In the genomic region with DNA sequence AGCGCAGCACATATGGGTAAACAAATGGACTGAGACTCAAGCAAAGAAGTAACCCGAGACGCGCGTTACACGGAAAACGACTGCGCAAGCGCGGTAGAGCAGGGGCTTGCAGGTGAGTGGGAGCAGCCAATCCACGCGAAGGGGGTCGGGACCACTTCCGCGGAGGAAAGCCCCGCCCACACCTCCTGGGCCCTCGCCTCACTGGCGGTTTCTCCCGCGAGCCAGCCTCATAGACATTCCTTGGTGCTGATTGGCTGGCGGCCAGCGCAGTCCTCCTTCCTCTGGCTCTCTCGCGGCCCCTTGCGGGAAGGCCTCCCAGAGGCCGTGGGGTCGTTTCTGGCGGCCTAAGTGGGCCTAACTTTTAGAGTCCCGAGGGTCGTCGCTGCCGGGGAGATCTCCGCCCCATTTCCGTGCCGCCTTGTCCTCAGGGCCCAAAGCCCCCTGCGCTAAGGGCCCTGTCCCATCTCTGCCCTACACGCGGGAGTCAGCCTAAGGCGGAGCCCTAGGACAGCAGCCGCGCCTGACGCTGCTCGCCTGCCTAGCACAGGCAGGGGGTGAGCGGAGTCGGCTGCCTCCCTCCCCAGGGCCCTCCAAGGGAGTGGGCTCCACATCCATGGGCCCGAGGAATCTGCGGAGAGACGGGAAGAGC, we compare ENCODE assay signal across 9 cellular contexts. TPM values are rescaled to one million over a fixed set of nuclear protein-coding genes. Genes with fewer than 3 reads are reported as not detected.
A peak's percentile ranks its signal among the peaks of the same experiment; 100 is the strongest.
DNase-seq lines count a peak whose midpoint lies in the region; ATAC-seq, FAIRE-seq and TF ChIP-seq lines count a peak whose summit lies in the region.
"Had no signal": no experiment of that assay in that cellular context is flagged by ENCODE, and none has a peak within 500 bp of the region (broad histone marks: within the 10 kb centered on the region; RNA-seq: fewer than 3 reads in every experiment).

No MANE protein-coding gene starts in this region.

- H3K18ac ChIP-seq in neuronal stem cell (ENCODE audit: low read length): peak overlapping the region; percentile 92

- H3K4ac ChIP-seq in neuronal stem cell (ENCODE audit: low read length): peak overlapping the region; percentile 2

- peak overlapping the region; percentile 73 for H2BK12ac ChIP-seq in neuronal stem cell (ENCODE audit: low read length)

- no CpG with 5 or more reads among the region's 48 CpGs for WGBS in neuronal stem cell (ENCODE audit: extremely low coverage in 2 of 2, insufficient read length in 2 of 2, insufficient replicate concordance in 1 of 2), 2 donors

- H3K36me3 Mint-ChIP-seq in CD8-positive, alpha-beta T cell: peaks cover 5% of the 10 kb centered on the region

- H3K27me3 ChIP-seq in CD8-positive, alpha-beta T cell (ENCODE audit: insufficient read depth, low read length): no peaks in the 10 kb centered on the region
- H3K27me3 ChIP-seq in Peyer's patch (no peaks in the 10 kb centered on the region), neuronal stem cell (ENCODE audit: control insufficient read depth in 3 of 3, insufficient read depth in 3 of 3, low read depth in 1 of 3, low read length in 3 of 3) (no peaks in the 10 kb centered on the region), stomach smooth muscle (ENCODE audit: control insufficient read depth in 1 of 2, insufficient read depth in 2 of 2, low read length in 2 of 2) (no peaks in the 10 kb centered on the region)

- peak overlapping the region; percentile 3 for H3K14ac ChIP-seq in neuronal stem cell (ENCODE audit: low read length)

- no peaks in the 10 kb centered on the region for H3K36me3 ChIP-seq in CD8-positive, alpha-beta T cell (ENCODE audit: insufficient read depth, low read length)
- no peaks in the 10 kb centered on the region for H3K36me3 ChIP-seq in Peyer's patch
- H3K36me3 ChIP-seq in neuronal stem cell (replicated peaks in 1 of 2; ENCODE audit: control insufficient read depth in 2 of 2, insufficient read depth in 2 of 2, low read length in 2 of 2): no peaks in the 10 kb centered on the region
- H3K36me3 ChIP-seq in stomach smooth muscle (ENCODE audit: control insufficient read depth in 2 of 2, insufficient read depth in 2 of 2, low read length in 2 of 2): no peaks in the 10 kb centered on the region

- peak overlapping the region; percentile 88 for H3K9ac ChIP-seq in neuronal stem cell (ENCODE audit: low read depth, low read length, poor library complexity)
- peak overlapping the region; percentile 74 to 87 for H3K9ac ChIP-seq in stomach smooth muscle (ENCODE audit: low read length in 2 of 2)

- peak overlapping the region; percentile 93 for H3K4me3 Mint-ChIP-seq in CD8-positive, alpha-beta T cell

- H3K4me1 Mint-ChIP-seq in CD8-positive, alpha-beta T cell (ENCODE audit: low read depth): peaks cover 26% of the 10 kb centered on the region

- H4K8ac ChIP-seq in neuronal stem cell (ENCODE audit: low read depth, low read length): peak overlapping the region; percentile 20

- H3K27me3 Mint-ChIP-seq in CD8-positive, alpha-beta T cell (ENCODE audit: low read depth): no peaks in the 10 kb centered on the region

- TF ChIP-seq CTCF in CD8-positive, alpha-beta T cell (IDR thresholded peaks at IDR 0.05): peak; percentile 24
- peak; percentile 33 to 67 (median 50) for TF ChIP-seq CTCF in Peyer's patch (IDR thresholded peaks at IDR 0.05)

- no peak for FAIRE-seq in HTR-8/SVneo (lab: Jason Lieb, UNC)
- FAIRE-seq in frontal cortex (lab: Jason Lieb, UNC): no peak

- DNase-seq in CD8-positive, alpha-beta T cell: peak; percentile 94 to 99 (median 97)
- DNase-seq in HTR-8/SVneo (ENCODE audit: insufficient read length, low spot score): peak; percentile 60
- DNase-seq in Peyer's patch: peak; percentile 97 to 99 (median 98)
- DNase-seq in activated naive CD4-positive, alpha-beta T cell treated with Interleukin-2 at 50 U/mL for 16 hours: peak; percentile 99
- peak; percentile 62 to 87 for DNase-seq in frontal cortex (ENCODE audit: low spot score in 2 of 2)
- DNase-seq in neuronal stem cell (ENCODE audit: low spot score): peak; percentile 91

- CTCF ChIA-PET in CD8-positive, alpha-beta T cell (lab: Charles Lee): interaction anchor here (1.5 to 3.0 kb wide), 3 partner anchors 12 to 74 kb away, joined by 3 to 25 read pairs (median 5); a partner anchor contains a TSS

- peak; percentile 39 to 40 for TF ChIP-seq POLR2A in Peyer's patch (IDR thresholded peaks at IDR 0.05)

- no peak overlapping the region for H2BK120ac ChIP-seq in neuronal stem cell (ENCODE audit: low read depth, low read length)

- POLR2A ChIA-PET in CD8-positive, alpha-beta T cell (lab: Charles Lee): interaction anchor here (1.0 to 2.2 kb wide), 5 partner anchors 44 to 75 kb away, joined by 3 to 7 read pairs (median 6); a partner anchor contains a TSS

- intact Hi-C loops in CD8-positive, alpha-beta T cell (cut with DNase I, micrococcal nuclease): loop anchor here (1.0 to 10.0 kb wide), 11 partner anchors 32 to 808 kb away; a partner anchor contains a TSS

- H3K4me1 ChIP-seq in CD8-positive, alpha-beta T cell (ENCODE audit: insufficient read depth, low read length): peaks cover 15% of the 10 kb centered on the region
- H3K4me1 ChIP-seq in Peyer's patch (peaks cover 0 to 5% (median 2%) of the 10 kb centered on the region in 4 donors), neuronal stem cell (ENCODE audit: control insufficient read depth in 2 of 2, insufficient read depth in 1 of 2, low read depth in 1 of 2, low read length in 2 of 2) (peaks cover 0 to 8% of the 10 kb centered on the region in 2 donors), stomach smooth muscle (ENCODE audit: control insufficient read depth, insufficient read depth, low read length) (peaks cover 10% of the 10 kb centered on the region)

- peak overlapping the region; percentile 45 for H2AFZ ChIP-seq in neuronal stem cell (ENCODE audit: low read length)

- no peaks in the 10 kb centered on the region for H3K79me1 ChIP-seq in neuronal stem cell (ENCODE audit: low read depth, low read length)

- H2BK15ac ChIP-seq in neuronal stem cell (ENCODE audit: low read length): peak overlapping the region; percentile 13

- peak overlapping the region; percentile 9 for H2AK5ac ChIP-seq in neuronal stem cell (ENCODE audit: low read depth, low read length)

- H3K9me3 Mint-ChIP-seq in CD8-positive, alpha-beta T cell: no peaks in the 10 kb centered on the region

- H3K23ac ChIP-seq in neuronal stem cell (ENCODE audit: low read depth, low read length, poor library complexity): peak overlapping the region; percentile 97

- H3K4me2 ChIP-seq in neuronal stem cell (ENCODE audit: insufficient read depth, low read length, poor library complexity, severe bottlenecking): peak overlapping the region; percentile 73

- peak; percentile 98 for ATAC-seq in CD8-positive, alpha-beta T cell
- peak; percentile 97 for ATAC-seq in GM19467 (IDR thresholded peaks at IDR 0.05; ENCODE audit: unreplicated experiment)

- H3K4me3 ChIP-seq in CD8-positive, alpha-beta T cell (ENCODE audit: low read depth, low read length): peak overlapping the region; percentile 80
- H3K4me3 ChIP-seq in Peyer's patch (peak overlapping the region; percentile 51 to 77 (median 54)), neuronal stem cell (ENCODE audit: low read length in 2 of 2) (peak overlapping the region in 1 of 2 donors; percentile 86), stomach smooth muscle (ENCODE audit: low read length in 2 of 2) (peak overlapping the region; percentile 71 to 83)

- H4K91ac ChIP-seq in neuronal stem cell (ENCODE audit: low read depth, low read length, poor library complexity): peak overlapping the region; percentile 79

- peak overlapping the region; percentile 98 for H3K27ac Mint-ChIP-seq in CD8-positive, alpha-beta T cell

- H2BK5ac ChIP-seq in neuronal stem cell (ENCODE audit: low read length): peak overlapping the region; percentile 82

- peak overlapping the region; percentile 69 for H3K27ac ChIP-seq in CD8-positive, alpha-beta T cell (ENCODE audit: low read depth, low read length)
- H3K27ac ChIP-seq in Peyer's patch (peak overlapping the region; percentile 63 to 86 (median 78)), neuronal stem cell (replicated peaks; ENCODE audit: low read length) (no peak overlapping the region), stomach smooth muscle (ENCODE audit: low read length) (peak overlapping the region; percentile 41)

- H3K9me3 ChIP-seq in CD8-positive, alpha-beta T cell (ENCODE audit: low read length): no peaks in the 10 kb centered on the region
- H3K9me3 ChIP-seq in Peyer's patch (no peaks in the 10 kb centered on the region), neuronal stem cell (replicated peaks in 1 of 2; ENCODE audit: control insufficient read depth in 2 of 2, insufficient read depth in 1 of 2, low read depth in 1 of 2, low read length in 2 of 2) (peaks cover 0 to 5% of the 10 kb centered on the region in 2 donors), stomach smooth muscle (ENCODE audit: control insufficient read depth in 2 of 2, low read length in 2 of 2) (no peaks in the 10 kb centered on the region)

RNA-seq across cellular contexts. Expression of a gene that starts 9.1 kb away (rescaled TPM):
- total RNA-seq in CD8-positive, alpha-beta T cell: not detected
- total RNA-seq in Peyer's patch (not detected), frontal cortex (not detected)
- polyA plus RNA-seq in neuronal stem cell (2013, experiment 1 of 2): not detected
- not detected for polyA plus RNA-seq in neuronal stem cell (2013, experiment 2 of 2)
- total RNA-seq: T-helper 1 cell treated with Interleukin-12 subunit alpha and Interleukin-12 subunit beta and Interleukin-4 antibody, amounts not matched to agents 30 ng/mL and 1 ng/mL, for 36 hours had no signal

RNA-seq across cellular contexts. Expression of a gene that starts 46.7 kb away (rescaled TPM):
- 10 to 100 TPM; 83.4 to 86.9 TPM for total RNA-seq in CD8-positive, alpha-beta T cell
- 100 to 1,000 TPM; 145 to 177 (median 160) TPM for total RNA-seq in Peyer's patch
- 97.4 TPM for total RNA-seq in frontal cortex
- 114 TPM for polyA plus RNA-seq in neuronal stem cell (2013, experiment 1 of 2)
- polyA plus RNA-seq in neuronal stem cell (2013, experiment 2 of 2): 114 TPM
